In genomic region chr6:167373042-167373661, GRCh38 we compare ENCODE assay signal across 16 cellular contexts. TPM values are rescaled to one million over a fixed set of nuclear protein-coding genes. Genes with fewer than 3 reads are reported as not detected.
"Had no signal": no experiment of that assay in that cellular context is flagged by ENCODE, and none has a peak within 500 bp of the region (broad histone marks: within the 10 kb centered on the region; RNA-seq: fewer than 3 reads in every experiment).

No MANE protein-coding gene starts in this region.

RNA-seq across cellular contexts. Expression of gene TTLL2, which starts 48.3 kb away (rescaled TPM):
- total RNA-seq: cerebellum, dermis microvascular lymphatic vessel endothelial cell, endodermal cell, esophagus mucosa, esophagus squamous epithelium, gastrocnemius medialis, glomerular endothelial cell, heart right ventricle, kidney, left ventricle myocardium inferior, lower lobe of right lung, lung microvascular endothelial cell, mesenteric fat pad, mesothelial cell of epicardium, mucosa of gallbladder had no signal
- polyA plus RNA-seq: heart right ventricle, immature natural killer cell had no signal
